ENCODE assay signal across 19 cellular contexts in the genomic region with DNA sequence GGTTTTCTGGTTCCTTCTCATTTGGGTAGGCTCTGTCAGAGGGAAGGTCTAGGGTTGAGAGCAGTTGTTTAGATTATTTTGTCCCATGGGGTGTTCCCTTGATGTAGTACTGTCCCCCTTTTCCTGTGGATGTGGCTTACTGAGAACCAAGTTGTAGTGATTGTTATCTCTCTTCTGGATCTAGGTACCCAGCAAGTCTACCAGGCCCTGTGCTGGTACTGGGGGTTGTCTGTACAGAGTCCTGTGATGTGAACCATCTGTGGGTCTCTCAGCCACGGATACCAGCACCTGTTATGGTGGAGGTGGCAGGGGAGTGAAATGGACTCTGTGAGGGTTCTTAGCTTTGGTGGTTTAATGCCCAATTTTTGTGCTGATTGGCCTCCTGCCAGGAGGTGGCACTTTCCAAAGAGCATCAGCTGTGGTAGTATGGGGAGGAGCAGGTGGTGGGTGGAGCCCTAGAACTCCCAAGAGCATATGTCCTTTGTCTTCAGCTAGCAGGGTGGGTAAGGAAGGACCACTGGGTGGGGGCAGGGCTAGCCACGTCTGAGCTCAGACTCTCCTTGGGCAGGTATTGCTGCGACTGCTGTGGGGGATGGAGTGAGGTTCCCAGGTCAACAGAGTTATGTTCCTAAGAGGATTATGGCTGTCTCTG.
DNase-seq lines count a peak whose midpoint lies in the region; ATAC-seq, FAIRE-seq and TF ChIP-seq lines count a peak whose summit lies in the region.
"Had no signal": no experiment of that assay in that cellular context is flagged by ENCODE, and none has a peak within 500 bp of the region (broad histone marks: within the 10 kb centered on the region; RNA-seq: fewer than 3 reads in every experiment).

No MANE protein-coding gene starts in this region.

- ATAC-seq in K562, result no peak
- no peak for ATAC-seq in HG03139 (IDR thresholded peaks at IDR 0.05; ENCODE audit: unreplicated experiment)

- no peak overlapping the region for H3K4me2 ChIP-seq in K562 (ENCODE audit: insufficient read depth, low read length)
- H3K4me2 ChIP-seq: BLaER1 had no signal

- POLR2A ChIA-PET in A673 (lab: Charles Lee; ENCODE audit: low non-redundant PET) (no interaction called here), K562 (lab: Yijun Ruan, JAX) (no interaction called here)
- POLR2A ChIA-PET in CD4-positive, alpha-beta memory T cell (lab: Charles Lee; ENCODE audit: partially characterized antibody), result interaction anchor here (1.5 kb wide), 1 partner anchor 178 kb away, joined by 7 read pairs; a partner anchor contains a TSS
- POLR2A ChIA-PET in CD8-positive, alpha-beta memory T cell (lab: Charles Lee), result no interaction called here

- DNase-seq in A673 (ENCODE audit: low spot score), result peak; percentile 4
- peak in 1 of 5 donors; percentile 16 for DNase-seq in CD4-positive, alpha-beta memory T cell
- peak; percentile 90 for DNase-seq in NCI-H2171 treated with DMSO at 0.1 percent for 48 hours (lab: John Stamatoyannopoulos, UW)
- DNase-seq in K562 (ENCODE audit: extremely low read depth in 1 of 4, low spot score in 3 of 4), result no peak
- no peak for DNase-seq in T-helper 9 cell
- DNase-seq in CD8-positive, alpha-beta memory T cell, result no peak
- no peak for DNase-seq in head of caudate nucleus
- DNase-seq: DMS53, NCI-H1092, NCI-H1694 treated with DMSO at 0.1 percent for 48 hours, NCI-H446 treated with DMSO at 0.1 percent for 48 hours, Peyer's patch, SHP77 had no signal

- H4K20me1 ChIP-seq in K562 (replicated peaks; ENCODE audit: control insufficient read depth, insufficient read depth, low read length), result no peaks in the 10 kb centered on the region
- H4K20me1 ChIP-seq: BLaER1 had no signal

- CTCF ChIA-PET in A673 (lab: Charles Lee), result no interaction called here
- CTCF ChIA-PET in CD4-positive, alpha-beta memory T cell (lab: Charles Lee; ENCODE audit: partially characterized antibody), result interaction anchor here (1.3 kb wide), 1 partner anchor 12 kb away, joined by 3 read pairs; no protein-coding TSS in a partner anchor
- CTCF ChIA-PET in K562 (lab: Yijun Ruan, JAX; ENCODE audit: low intra/inter-chr PET ratio), result no interaction called here
- CTCF ChIA-PET in CD8-positive, alpha-beta memory T cell (lab: Charles Lee), result interaction anchor here (2.0 kb wide), 1 partner anchor 38 kb away, joined by 4 read pairs; no protein-coding TSS in a partner anchor

- in situ Hi-C loops in K562 (cut with MboI), result no loop called here

- H3K79me2 ChIP-seq in K562 (ENCODE audit: control insufficient read depth, insufficient read depth, low read length), result no peaks in the 10 kb centered on the region

- intact Hi-C loops in A673 (cut with micrococcal nuclease; ENCODE audit: unreplicated experiment) (no loop called here), K562 (cut with micrococcal nuclease) (no loop called here), head of caudate nucleus (cut with DNase I) (no loop called here)
- intact Hi-C loops in CD4-positive, alpha-beta memory T cell (cut with micrococcal nuclease), result loop anchor here (5.0 kb wide), 1 partner anchor 37 kb away; no protein-coding TSS in a partner anchor

- peak overlapping the region in 4 of 7 donors; percentile 54 to 81 (median 64) for H3K27ac Mint-ChIP-seq in CD4-positive, alpha-beta memory T cell
- H3K27ac Mint-ChIP-seq in CD8-positive, alpha-beta memory T cell, result peak overlapping the region in 1 of 8 donors; percentile 71
- H3K27ac Mint-ChIP-seq: IgD-negative memory B cell; T-helper 1 cell treated with Interleukin-12 subunit alpha and Interleukin-12 subunit beta and Interleukin-4 antibody, amounts not matched to agents 30 μg/mL and 1 μg/mL, for 36 hours had no signal

- H3K9me3 ChIP-seq in A673 (ENCODE audit: low read depth, low read length, poor library complexity, severe bottlenecking) (no peaks in the 10 kb centered on the region), K562 (replicated peaks; ENCODE audit: control insufficient read depth, insufficient read depth, low read depth, low read length) (no peaks in the 10 kb centered on the region)
- no peaks in the 10 kb centered on the region for H3K9me3 ChIP-seq in CD4-positive, alpha-beta memory T cell (ENCODE audit: control insufficient read depth in 1 of 2, low read length in 2 of 2)
- no peaks in the 10 kb centered on the region for H3K9me3 ChIP-seq in CD8-positive, alpha-beta memory T cell (ENCODE audit: low read length)
- H3K9me3 ChIP-seq: HAP-1, Peyer's patch had no signal

- no peak overlapping the region for H2AFZ ChIP-seq in K562 (ENCODE audit: low read depth, low read length)

- H3K4me1 Mint-ChIP-seq in CD4-positive, alpha-beta memory T cell, result peaks cover 19 to 57% (median 39%) of the 10 kb centered on the region in 4 donors
- H3K4me1 Mint-ChIP-seq in CD8-positive, alpha-beta memory T cell, result peaks cover 11 to 25% (median 15%) of the 10 kb centered on the region in 3 donors

- H3K36me3 ChIP-seq in A673 (ENCODE audit: insufficient read depth, low read length, poor library complexity, severe bottlenecking), result no peaks in the 10 kb centered on the region
- no peaks in the 10 kb centered on the region for H3K36me3 ChIP-seq in CD4-positive, alpha-beta memory T cell (ENCODE audit: insufficient read depth, low read length)
- no peaks in the 10 kb centered on the region for H3K36me3 ChIP-seq in K562 (ENCODE audit: control insufficient read depth, insufficient read depth, low read length)
- no peaks in the 10 kb centered on the region for H3K36me3 ChIP-seq in CD8-positive, alpha-beta memory T cell (ENCODE audit: insufficient read depth, low read length)
- H3K36me3 ChIP-seq: BLaER1, HAP-1, Peyer's patch had no signal

- H3K9me3 Mint-ChIP-seq in CD4-positive, alpha-beta memory T cell, result peaks cover 2 to 20% (median 8%) of the 10 kb centered on the region in 8 donors
- H3K9me3 Mint-ChIP-seq in CD8-positive, alpha-beta memory T cell, result peaks cover 0 to 14% (median 9%) of the 10 kb centered on the region in 5 donors

- no peak overlapping the region for H3K4me3 ChIP-seq in A673 (ENCODE audit: low read depth, low read length, poor library complexity, severe bottlenecking)
- no peak overlapping the region for H3K4me3 ChIP-seq in CD4-positive, alpha-beta memory T cell (ENCODE audit: low read length in 2 of 2)
- H3K4me3 ChIP-seq in K562, result no peak overlapping the region
- H3K4me3 ChIP-seq in CD8-positive, alpha-beta memory T cell (ENCODE audit: low read length), result no peak overlapping the region
- H3K4me3 ChIP-seq: BLaER1, HAP-1, Peyer's patch had no signal

- H3K27me3 ChIP-seq in A673 (replicated peaks; ENCODE audit: insufficient read depth, low read depth, low read length, poor library complexity) (no peaks in the 10 kb centered on the region), K562 (ENCODE audit: control insufficient read depth in 2 of 2, insufficient read depth in 2 of 2, low read length in 2 of 2) (no peaks in the 10 kb centered on the region)
- no peaks in the 10 kb centered on the region for H3K27me3 ChIP-seq in CD4-positive, alpha-beta memory T cell (ENCODE audit: insufficient read depth, low read length)
- H3K27me3 ChIP-seq in CD8-positive, alpha-beta memory T cell (ENCODE audit: insufficient read depth, low read length, poor library complexity, severe bottlenecking), result no peaks in the 10 kb centered on the region
- H3K27me3 ChIP-seq: BLaER1, Peyer's patch had no signal

- peak overlapping the region in 3 of 8 donors; percentile 11 to 28 (median 17) for H3K4me3 Mint-ChIP-seq in CD4-positive, alpha-beta memory T cell
- no peak overlapping the region for H3K4me3 Mint-ChIP-seq in CD8-positive, alpha-beta memory T cell
- H3K4me3 Mint-ChIP-seq: T-helper 1 cell treated with Interleukin-12 subunit alpha and Interleukin-12 subunit beta and Interleukin-4 antibody, amounts not matched to agents 30 μg/mL and 1 μg/mL, for 36 hours had no signal

- TF ChIP-seq CTCF in A673 (conservative IDR thresholded peaks at IDR 0.05; ENCODE audit: low read depth, low read length) (no peak), K562 (IDR thresholded peaks at IDR 0.05 in 2 of 3, conservative IDR thresholded peaks at IDR 0.05 in 1 of 3; ENCODE audit: insufficient read depth in 2 of 3, low read depth in 1 of 3, low read length in 3 of 3) (no peak)

- BruUV-seq in A673 (replicated peaks; lab: Mats Ljungman, UMichigan) (no TSS peak), K562 (replicated peaks; lab: Mats Ljungman, UMichigan) (no TSS peak)

- WGBS in K562 (ENCODE audit: insufficient coverage, low coverage, missing lambda C conversion rate), result 33% methylated on average over 2 of the region's 3 CpGs

- no peak for TF ChIP-seq POLR2A in K562 (conservative IDR thresholded peaks at IDR 0.05)

- H3K27me3 Mint-ChIP-seq in CD4-positive, alpha-beta memory T cell, result no peaks in the 10 kb centered on the region
- peaks cover 0 to 2% of the 10 kb centered on the region in 2 donors for H3K27me3 Mint-ChIP-seq in CD8-positive, alpha-beta memory T cell
- H3K27me3 Mint-ChIP-seq: IgD-negative memory B cell had no signal

- H3K9me1 ChIP-seq in K562 (ENCODE audit: control insufficient read depth, insufficient read depth, low read length), result no peaks in the 10 kb centered on the region

- H3K4me1 ChIP-seq in A673 (ENCODE audit: insufficient read depth, low read length, poor library complexity, severe bottlenecking) (no peaks in the 10 kb centered on the region), K562 (replicated peaks in 1 of 2; ENCODE audit: control insufficient read depth in 2 of 2, insufficient read depth in 2 of 2, low read length in 2 of 2) (no peaks in the 10 kb centered on the region; a peak in 1 of 5 replicates)
- H3K4me1 ChIP-seq in CD4-positive, alpha-beta memory T cell (ENCODE audit: insufficient read depth, low read length), result peaks cover 8% of the 10 kb centered on the region
- peaks cover 14% of the 10 kb centered on the region for H3K4me1 ChIP-seq in CD8-positive, alpha-beta memory T cell (ENCODE audit: insufficient read depth, low read length)
- H3K4me1 ChIP-seq: BLaER1, HAP-1, Peyer's patch had no signal

- no peak overlapping the region for H3K9ac ChIP-seq in K562 (ENCODE audit: insufficient read depth in 1 of 2, low read depth in 2 of 2, low read length in 2 of 2)
- H3K9ac ChIP-seq: BLaER1 had no signal

- FAIRE-seq in K562 (lab: Jason Lieb, UNC), result no peak
- FAIRE-seq: GM18507 had no signal

- no peak for TF ChIP-seq EP300 in K562 (IDR thresholded peaks at IDR 0.05; ENCODE audit: low read length)

- peaks cover 4 to 6% of the 10 kb centered on the region in 2 donors for H3K36me3 Mint-ChIP-seq in CD4-positive, alpha-beta memory T cell
- peaks cover 0 to 26% (median 3%) of the 10 kb centered on the region in 3 donors for H3K36me3 Mint-ChIP-seq in CD8-positive, alpha-beta memory T cell

- TF ChIP-seq RAD21 in K562 (CRISPR knock-in tag; conservative IDR thresholded peaks at IDR 0.05 in 1 of 2, IDR thresholded peaks at IDR 0.05 in 1 of 2), result no peak

- no peak overlapping the region for H3K27ac ChIP-seq in A673 (ENCODE audit: low read depth, low read length, poor library complexity, severe bottlenecking)
- no peak overlapping the region for H3K27ac ChIP-seq in CD4-positive, alpha-beta memory T cell (ENCODE audit: low read depth, low read length)
- H3K27ac ChIP-seq in K562 (ENCODE audit: extremely low read depth, low read depth, low read length), result no peak overlapping the region
- H3K27ac ChIP-seq in CD8-positive, alpha-beta memory T cell (ENCODE audit: low read depth, low read length), result no peak overlapping the region
- H3K27ac ChIP-seq: BLaER1, Peyer's patch had no signal

TF ChIP-seq in K562, 482 proteins besides CTCF, POLR2A, EP300 and RAD21:
- TF ChIP-seq NFIC (IDR thresholded peaks at IDR 0.05) (peak; percentile 64), ZNF408 (CRISPR knock-in tag; IDR thresholded peaks at IDR 0.05; ENCODE audit: low read depth) (no peak)

Comparison
In these comparisons a context has a peak if more than half of its experiments do, and no peak if none do; other contexts are left out.
1. DNase-seq: peak in A673 (single experiment) and NCI-H2171 treated with DMSO at 0.1 percent for 48 hours (single experiment); none in K562 (0 of 4), T-helper 9 cell (single experiment), CD8-positive, alpha-beta memory T cell (0 of 5) and head of caudate nucleus (0 of 42).
2. CTCF ChIA-PET loops: an anchor here in CD4-positive, alpha-beta memory T cell (1.3 kb wide) and CD8-positive, alpha-beta memory T cell (2.0 kb wide); none called in A673 and K562.